In the genomic region with DNA sequence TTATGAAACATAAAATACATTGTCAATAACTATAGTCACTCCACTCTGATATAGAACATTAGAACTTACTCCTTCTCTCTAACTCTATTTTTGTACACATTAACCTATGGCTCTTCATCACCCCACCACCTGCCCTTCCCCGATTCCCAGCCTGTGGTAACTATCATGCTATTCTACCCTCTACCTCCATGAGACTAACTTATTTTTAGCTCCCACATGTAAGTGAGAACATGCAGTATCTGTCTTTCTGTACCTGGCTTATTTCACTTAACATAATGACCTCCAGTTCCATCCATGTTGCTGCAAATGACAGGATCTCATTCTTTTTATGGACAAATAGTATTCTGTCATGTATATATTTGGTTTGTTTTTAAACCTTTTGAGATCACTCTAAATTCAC, we compare ENCODE assay signal across 38 cellular contexts.
"Had no signal": no experiment of that assay in that cellular context is flagged by ENCODE, and none has a peak within 500 bp of the region (broad histone marks: within the 10 kb centered on the region; RNA-seq: fewer than 3 reads in every experiment).

No MANE protein-coding gene starts in this region.

- H3K27me3 ChIP-seq: adrenal gland, body of pancreas, brain microvascular endothelial cell, breast epithelium had no signal

- H3K4me1 ChIP-seq: adrenal gland, body of pancreas, breast epithelium had no signal

- H3K4me1 Mint-ChIP-seq: activated B cell treated with CpG ODN at 0.5 μM for 24 hours; activated CD4-positive, alpha-beta T cell treated with anti-CD3 and anti-CD28 coated beads, Interleukin-2, amount 10 ng/mL, durations not matched to agents 24 days and 14 days; activated naive CD8-positive, alpha-beta T cell treated with anti-CD3 and anti-CD28 coated beads for 36 hours; activated T-helper 17 cell treated with anti-CD3 and anti-CD28 coated beads, Interleukin-2, amount 50 U/mL, for 72 hours; central memory CD8-positive, alpha-beta T cell had no signal

- H3K36me3 ChIP-seq: adrenal gland, brain microvascular endothelial cell, breast epithelium had no signal

- H3K4me3 ChIP-seq: adrenal gland, body of pancreas, breast epithelium had no signal

- H3K27me3 Mint-ChIP-seq: activated B cell treated with CpG ODN at 0.5 μM for 24 hours; activated CD4-positive, alpha-beta memory T cell treated with anti-CD3 and anti-CD28 coated beads for 36 hours; activated naive CD8-positive, alpha-beta T cell treated with anti-CD3 and anti-CD28 coated beads for 36 hours; activated T-helper 17 cell treated with anti-CD3 and anti-CD28 coated beads, Interleukin-2, amount 50 U/mL, for 72 hours had no signal

- H3K27ac Mint-ChIP-seq: activated B cell treated with CpG ODN at 0.5 μM for 24 hours; activated CD4-positive, alpha-beta memory T cell treated with anti-CD3 and anti-CD28 coated beads for 36 hours; activated CD4-positive, alpha-beta T cell treated with anti-CD3 and anti-CD28 coated beads, Interleukin-2, amount 10 ng/mL, durations not matched to agents 24 days and 14 days; activated naive CD4-positive, alpha-beta T cell treated with anti-CD3 and anti-CD28 coated beads for 36 hours; activated naive CD4-positive, alpha-beta T cell treated with anti-CD3 and anti-CD28 coated beads, Interleukin-2, amount 50 U/mL, for 72 hours; activated naive CD8-positive, alpha-beta T cell treated with anti-CD3 and anti-CD28 coated beads for 36 hours; activated T-cell treated with anti-CD3 and anti-CD28 coated beads, Interleukin-2, amount 50 U/mL, for 72 hours; activated T-helper 1 cell treated with anti-CD3 and anti-CD28 coated beads, Interleukin-12 subunit alpha, Interleukin-12 subunit beta, Interleukin-2, Interleukin-4 antibody, amounts not matched to agents 30 ng/mL and 10 ng/mL and 1 ng/mL, durations not matched to agents 14 hours and 24 hours and 36 hours; activated T-helper 17 cell treated with anti-CD3 and anti-CD28 coated beads, Interleukin-2, amount 50 U/mL, for 72 hours; T-helper 1 cell treated with Interleukin-12 subunit alpha and Interleukin-12 subunit beta and Interleukin-4 antibody, amounts not matched to agents 30 μg/mL and 1 μg/mL, for 36 hours; T-helper 2 cell treated with Interferon-gamma antibody and Interleukin-4, amounts not matched to agents 5 μg/mL and 100 μg/mL, for 36 hours had no signal

- DNase-seq: activated B cell treated with CpG ODN at 0.5 μM for 24 hours; activated CD4-positive, alpha-beta memory T cell treated with anti-CD3 and anti-CD28 coated beads for 36 hours; activated CD4-positive, alpha-beta T cell treated with anti-CD3 and anti-CD28 coated beads for 4 hours; activated CD4-positive, alpha-beta T cell treated with anti-CD3 and anti-CD28 coated beads, Interleukin-2, amount 10 ng/mL, durations not matched to agents 24 days and 14 days; activated CD4-positive, alpha-beta T cell treated with anti-CD3 and anti-CD28 coated beads, Interleukin-2, amount 50 U/mL, for 1 hour; activated CD4-positive, alpha-beta T cell treated with anti-CD3 and anti-CD28 coated beads, Interleukin-2, amount 50 U/mL, for 4 hours; activated CD4-positive, CD25-positive, alpha-beta regulatory T cell treated with anti-CD3 and anti-CD28 coated beads, Interleukin-2, amount 50 U/mL, for 72 hours; activated CD8-positive, alpha-beta memory T cell treated with anti-CD3 and anti-CD28 coated beads, Interleukin-2, amount 50 U/mL, for 4 hours; activated effector memory CD4-positive, alpha-beta T cell treated with anti-CD3 and anti-CD28 coated beads, Interleukin-2, amount 50 U/mL, for 16 hours; activated gamma-delta T cell treated with Interleukin-2 at 50 U/mL for 16 hours; activated naive CD4-positive, alpha-beta T cell; activated naive CD4-positive, alpha-beta T cell treated with anti-CD3 and anti-CD28 coated beads for 36 hours; activated naive CD4-positive, alpha-beta T cell treated with anti-CD3 and anti-CD28 coated beads, Interleukin-2, amount 50 U/mL, for 16 hours; activated naive CD8-positive, alpha-beta T cell treated with anti-CD3 and anti-CD28 coated beads for 36 hours; activated T-cell treated with anti-CD3 and anti-CD28 coated beads for 4 hours; activated T-cell treated with anti-CD3 and anti-CD28 coated beads, Interleukin-2, amount 50 U/mL, for 1 hour; activated T-cell treated with anti-CD3 and anti-CD28 coated beads, Interleukin-2, amount 50 U/mL, for 4 hours; activated T-cell treated with anti-CD3 and anti-CD28 coated beads, Interleukin-2, amount 50 U/mL, for 72 hours; adrenal gland; amniotic stem cell; aorta; body of pancreas; brain microvascular endothelial cell; caudate nucleus; cerebellar nuclear complex; T-helper 1 cell; T-helper 2 cell; T-helper 9 cell had no signal

- ATAC-seq: activated T-cell treated with anti-CD3 and anti-CD28 coated beads, Interleukin-2, amount 50 U/mL, for 4 hours; activated T-cell treated with anti-CD3 and anti-CD28 coated beads, Interleukin-2, amount 50 U/mL, for 72 hours; activated T-helper 17 cell treated with anti-CD3 and anti-CD28 coated beads, Interleukin-2, amount 50 U/mL, for 72 hours; body of pancreas had no signal

- H3K9me3 Mint-ChIP-seq: activated CD4-positive, alpha-beta T cell treated with anti-CD3 and anti-CD28 coated beads, Interleukin-2, amount 10 ng/mL, durations not matched to agents 24 days and 14 days had no signal

- H3K9me3 ChIP-seq: adrenal gland, body of pancreas had no signal

- FAIRE-seq: astrocyte, TTC549 had no signal

- H3K27ac ChIP-seq: adrenal gland, body of pancreas, brain microvascular endothelial cell, breast epithelium, VCaP had no signal

- H3K4me3 Mint-ChIP-seq: activated B cell treated with CpG ODN at 0.5 μM for 24 hours; activated CD4-positive, alpha-beta memory T cell treated with anti-CD3 and anti-CD28 coated beads for 36 hours; activated CD4-positive, alpha-beta T cell treated with anti-CD3 and anti-CD28 coated beads, Interleukin-2, amount 10 ng/mL, durations not matched to agents 24 days and 14 days; activated naive CD4-positive, alpha-beta T cell treated with anti-CD3 and anti-CD28 coated beads for 36 hours; activated naive CD8-positive, alpha-beta T cell treated with anti-CD3 and anti-CD28 coated beads for 36 hours; activated T-cell treated with anti-CD3 and anti-CD28 coated beads, Interleukin-2, amount 50 U/mL, for 4 hours; activated T-cell treated with anti-CD3 and anti-CD28 coated beads, Interleukin-2, amount 50 U/mL, for 72 hours; activated T-helper 1 cell treated with anti-CD3 and anti-CD28 coated beads, Interleukin-12 subunit alpha, Interleukin-12 subunit beta, Interleukin-2, Interleukin-4 antibody, amounts not matched to agents 30 ng/mL and 10 ng/mL and 1 ng/mL, durations not matched to agents 14 hours and 24 hours and 36 hours; activated T-helper 17 cell treated with anti-CD3 and anti-CD28 coated beads, Interleukin-2, amount 50 U/mL, for 72 hours; central memory CD8-positive, alpha-beta T cell; T-helper 1 cell treated with Interleukin-12 subunit alpha and Interleukin-12 subunit beta and Interleukin-4 antibody, amounts not matched to agents 30 μg/mL and 1 μg/mL, for 36 hours; T-helper 2 cell treated with Interferon-gamma antibody and Interleukin-4, amounts not matched to agents 5 μg/mL and 100 μg/mL, for 36 hours had no signal
